Comparison of ENCODE assay signal across 12 cellular contexts in the genomic region with DNA sequence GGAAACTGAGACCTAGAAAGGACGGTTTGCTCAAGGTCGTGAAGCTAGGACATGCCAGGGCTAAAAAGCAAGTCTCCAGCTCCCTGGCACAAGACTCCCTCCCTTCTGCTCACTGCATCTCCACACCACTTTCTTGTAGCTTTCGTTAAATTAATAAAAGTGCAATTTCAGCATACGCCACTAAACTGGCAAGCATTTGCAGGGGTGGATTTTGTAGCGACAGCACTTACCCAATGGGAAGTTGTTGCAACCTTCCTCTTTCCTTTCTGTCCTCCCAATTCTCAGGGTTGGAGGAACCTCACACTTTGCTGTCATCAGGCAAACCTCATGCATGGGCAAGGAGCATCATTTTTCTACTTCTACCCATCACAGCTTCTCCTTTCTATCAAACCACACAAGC. TPM values are rescaled to one million over a fixed set of nuclear protein-coding genes. Genes with fewer than 3 reads are reported as not detected.
A peak's percentile ranks its signal among the peaks of the same experiment; 100 is the strongest.
DNase-seq lines count a peak whose midpoint lies in the region; ATAC-seq, FAIRE-seq and TF ChIP-seq lines count a peak whose summit lies in the region.
"Had no signal": no experiment of that assay in that cellular context is flagged by ENCODE, and none has a peak within 500 bp of the region (broad histone marks: within the 10 kb centered on the region; RNA-seq: fewer than 3 reads in every experiment).

No MANE protein-coding gene starts in this region.

- no peaks in the 10 kb centered on the region for H3K36me3 Mint-ChIP-seq in activated CD8-positive, alpha-beta memory T cell treated with anti-CD3 and anti-CD28 coated beads, Interleukin-2, amount 10 ng/mL, durations not matched to agents 7 days and 5 days
- H3K36me3 Mint-ChIP-seq: naive thymus-derived CD8-positive, alpha-beta T cell had no signal

- peaks cover 4% of the 10 kb centered on the region for H3K4me1 Mint-ChIP-seq in activated CD8-positive, alpha-beta memory T cell treated with anti-CD3 and anti-CD28 coated beads, Interleukin-2, amount 10 ng/mL, durations not matched to agents 7 days and 5 days

- no peaks in the 10 kb centered on the region for H3K27me3 ChIP-seq in dorsolateral prefrontal cortex

- H3K27me3 Mint-ChIP-seq in activated CD8-positive, alpha-beta memory T cell treated with anti-CD3 and anti-CD28 coated beads, Interleukin-2, amount 10 ng/mL, durations not matched to agents 7 days and 5 days = peaks cover 56% of the 10 kb centered on the region

- TF ChIP-seq CTCF in dorsolateral prefrontal cortex (IDR thresholded peaks at IDR 0.05 in 54 of 56, conservative IDR thresholded peaks at IDR 0.05 in 2 of 56; ENCODE audit: low read depth in 1 of 56, partially characterized antibody in 56 of 56) = peak in 1 of 56 donors; percentile 9

- no peaks in the 10 kb centered on the region for H3K9me3 Mint-ChIP-seq in activated CD8-positive, alpha-beta memory T cell treated with anti-CD3 and anti-CD28 coated beads, Interleukin-2, amount 10 ng/mL, durations not matched to agents 7 days and 5 days (ENCODE audit: low read depth)
- H3K9me3 Mint-ChIP-seq: naive thymus-derived CD8-positive, alpha-beta T cell had no signal

- H3K4me3 Mint-ChIP-seq in activated CD8-positive, alpha-beta memory T cell treated with anti-CD3 and anti-CD28 coated beads, Interleukin-2, amount 10 ng/mL, durations not matched to agents 7 days and 5 days = no peak overlapping the region
- H3K4me3 Mint-ChIP-seq: naive thymus-derived CD8-positive, alpha-beta T cell had no signal

- no peak overlapping the region for H3K4me3 ChIP-seq in dorsolateral prefrontal cortex
- H3K4me3 ChIP-seq: SK-N-MC had no signal

- peak overlapping the region in 50 of 59 donors; percentile 4 to 87 (median 63) for H3K27ac ChIP-seq in dorsolateral prefrontal cortex
- H3K27ac ChIP-seq: SK-N-MC had no signal

- peak; percentile 33 for DNase-seq in activated CD8-positive, alpha-beta memory T cell treated with anti-CD3 and anti-CD28 coated beads, Interleukin-2, amount 10 ng/mL, durations not matched to agents 7 days and 5 days
- DNase-seq in activated CD8-positive, alpha-beta memory T cell treated with anti-CD3 and anti-CD28 coated beads, Interleukin-2, amount 50 U/mL, for 4 hours = no peak
- DNase-seq in dorsolateral prefrontal cortex = peak in 1 of 10 donors; percentile 16
- DNase-seq in medulla oblongata (ENCODE audit: extremely low spot score) = peak; percentile 84
- DNase-seq in urothelium cell line (ENCODE audit: low spot score) = peak; percentile 18
- DNase-seq in DMS153 (lab: John Stamatoyannopoulos, UW) = no peak
- DNase-seq: naive thymus-derived CD8-positive, alpha-beta T cell; NCI-H2081 treated with DMSO at 0.1 percent for 48 hours had no signal

- intact Hi-C loops in dorsolateral prefrontal cortex (cut with DNase I) = no loop called here

- H3K27ac Mint-ChIP-seq in activated CD8-positive, alpha-beta memory T cell treated with anti-CD3 and anti-CD28 coated beads, Interleukin-2, amount 10 ng/mL, durations not matched to agents 7 days and 5 days = no peak overlapping the region
- H3K27ac Mint-ChIP-seq: naive thymus-derived CD8-positive, alpha-beta T cell had no signal

- CTCF ChIA-PET in activated CD8-positive, alpha-beta memory T cell treated with anti-CD3 and anti-CD28 coated beads, Interleukin-2, amount 10 ng/mL, durations not matched to agents 7 days and 5 days (lab: Charles Lee) = interaction anchor here (0.7 to 6.5 kb wide), 10 partner anchors 11 to 211 kb away, joined by 3 to 79 read pairs (median 4); partner anchors contain the start of gene HS1BP3

- ATAC-seq in activated CD8-positive, alpha-beta memory T cell treated with anti-CD3 and anti-CD28 coated beads, Interleukin-2, amount 10 ng/mL, durations not matched to agents 7 days and 5 days = no peak
- ATAC-seq in HG02798 (IDR thresholded peaks at IDR 0.05; ENCODE audit: poor library complexity, unreplicated experiment) (no peak), HG03139 (IDR thresholded peaks at IDR 0.05; ENCODE audit: unreplicated experiment) (no peak)
- ATAC-seq: naive thymus-derived CD8-positive, alpha-beta T cell had no signal

- no peak for FAIRE-seq in urothelium cell line (lab: Jason Lieb, UNC)
- FAIRE-seq: G401.6 had no signal

RNA-seq across cellular contexts. Expression of gene RHOB, which starts 7.4 kb away (rescaled TPM):
- total RNA-seq in activated CD8-positive, alpha-beta memory T cell treated with anti-CD3 and anti-CD28 coated beads, Interleukin-2, amount 10 ng/mL, durations not matched to agents 7 days and 5 days = 10 to 100 TPM in 1 of 2 experiments, 1 to 10 TPM in 1; 9.1 to 36.4 TPM
- total RNA-seq in dorsolateral prefrontal cortex = 100 to 1,000 TPM; 206 to 544 (median 321) TPM

Comparison
In these comparisons a context has a peak if more than half of its experiments do, and no peak if none do; other contexts are left out.
1. DNase-seq: peak in activated CD8-positive, alpha-beta memory T cell treated with anti-CD3 and anti-CD28 coated beads, Interleukin-2, amount 10 ng/mL, durations not matched to agents 7 days and 5 days (single experiment), medulla oblongata (single experiment) and urothelium cell line (single experiment); none in activated CD8-positive, alpha-beta memory T cell treated with anti-CD3 and anti-CD28 coated beads, Interleukin-2, amount 50 U/mL, for 4 hours (single experiment) and DMS153 (single experiment).
2. RNA of gene RHOB, which starts 7.4 kb away (total RNA-seq): 206 to 544 TPM in dorsolateral prefrontal cortex; 9.1 to 36.4 TPM in activated CD8-positive, alpha-beta memory T cell treated with anti-CD3 and anti-CD28 coated beads, Interleukin-2, amount 10 ng/mL, durations not matched to agents 7 days and 5 days; every median in the first group is over 4 times any median in the second.